ENCODE assay signal across 5 cellular contexts in the genomic region with DNA sequence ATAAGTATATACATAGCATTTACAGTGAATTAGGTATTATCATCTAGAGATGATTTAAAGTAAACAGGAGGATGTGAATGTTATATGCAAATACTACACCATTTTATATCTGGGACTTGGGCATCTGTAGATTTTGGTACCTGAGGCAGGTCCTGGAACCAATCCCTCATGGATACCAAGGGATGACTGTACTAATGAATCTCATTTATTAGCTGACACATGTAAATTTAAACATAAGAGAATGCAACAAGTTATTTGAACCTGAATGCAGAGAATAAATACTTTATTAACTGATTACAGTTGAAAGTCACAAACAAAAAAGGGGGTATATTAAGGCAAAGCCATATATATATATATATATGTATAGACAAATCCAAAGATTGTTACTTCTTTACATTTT.
"Had no signal": no experiment of that assay in that cellular context is flagged by ENCODE, and none has a peak within 500 bp of the region (broad histone marks: within the 10 kb centered on the region; RNA-seq: fewer than 3 reads in every experiment).

No MANE protein-coding gene starts in this region.

- H3K9ac ChIP-seq: KMS-11 had no signal

- DNase-seq: KBM-7, KG1 had no signal

- H3K27ac ChIP-seq: HL-60, KMS-11 had no signal

- H3K4me2 ChIP-seq: KMS-11 had no signal

- FAIRE-seq: HTR-8/SVneo had no signal
